In genomic region chr2:217371681-217372297, GRCh38 we compare ENCODE assay signal across 1 cellular context.
TF ChIP-seq lines count a peak whose summit lies in the region.

No MANE protein-coding gene starts in this region.

TF ChIP-seq in HepG2, 621 proteins besides CTCF, POLR2A, EP300 and RAD21 (continued from another document):
- TF ChIP-seq CBX1 (IDR thresholded peaks at IDR 0.05; ENCODE audit: low read depth) (no peak), ZBTB37 (CRISPR knock-in tag; IDR thresholded peaks at IDR 0.05) (no peak), ZNF484 (CRISPR knock-in tag; IDR thresholded peaks at IDR 0.05; ENCODE audit: borderline replicate concordance, low read depth) (no peak)
